ENCODE assay signal across 23 cellular contexts in the genomic region with DNA sequence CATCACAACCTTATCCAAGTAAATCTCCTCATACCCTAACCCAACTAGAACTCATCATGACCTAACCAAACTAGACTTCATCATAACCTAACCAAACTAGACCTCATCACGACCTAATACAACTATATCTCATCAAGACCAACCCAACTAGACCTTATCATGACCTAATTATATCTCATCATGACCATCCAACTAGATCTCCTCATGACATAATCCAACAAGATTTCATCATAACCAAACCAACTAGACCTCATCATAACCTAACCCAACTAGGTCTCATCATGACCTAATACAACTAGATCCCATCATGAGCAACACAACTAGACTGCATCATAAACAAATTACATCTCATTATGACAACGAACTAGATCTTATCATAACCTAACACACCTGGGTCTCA.
DNase-seq lines count a peak whose midpoint lies in the region; ATAC-seq, FAIRE-seq and TF ChIP-seq lines count a peak whose summit lies in the region.
"Had no signal": no experiment of that assay in that cellular context is flagged by ENCODE, and none has a peak within 500 bp of the region (broad histone marks: within the 10 kb centered on the region; RNA-seq: fewer than 3 reads in every experiment).

No MANE protein-coding gene starts in this region.

- H4K20me1 ChIP-seq in HepG2 (ENCODE audit: insufficient read depth, low read length): 0 out of 2 replicates have a peak, but pooled peaks cover 4% of the 10 kb centered on the region
- H4K20me1 ChIP-seq: BLaER1 treated with 17β-estradiol and CSF1 and Interleukin-3, amounts not matched to agents 10 nM and 100 nM had no signal

- H3K4me3 ChIP-seq in HepG2 (replicated peaks in 1 of 3; ENCODE audit: insufficient read depth in 1 of 3, low read depth in 2 of 3, low read length in 3 of 3) (no peak overlapping the region), right lobe of liver (no peak overlapping the region)
- H3K4me3 ChIP-seq: A549; BLaER1 treated with 17β-estradiol and CSF1 and Interleukin-3, amounts not matched to agents 10 nM and 100 nM; GM12878 had no signal

- ATAC-seq in HepG2: no peak
- ATAC-seq in right lobe of liver: no peak
- ATAC-seq in activated T-helper 17 cell treated with anti-CD3 and anti-CD28 coated beads, Interleukin-2, amount 50 U/mL, for 72 hours (replicated peaks): peak; percentile 7
- no peak for ATAC-seq in HG03139 (IDR thresholded peaks at IDR 0.05; ENCODE audit: unreplicated experiment)
- ATAC-seq: A549; CD8-positive, alpha-beta T cell; GM12878 had no signal

- H3K9ac ChIP-seq in HepG2 (ENCODE audit: insufficient read depth, low read depth, low read length): no peak overlapping the region
- H3K9ac ChIP-seq: BLaER1 treated with 17β-estradiol and CSF1 and Interleukin-3, amounts not matched to agents 10 nM and 100 nM had no signal

- FAIRE-seq in HepG2 (lab: Jason Lieb, UNC): no peak
- FAIRE-seq: A549, D721Med, GM12878, GM19239 had no signal

- BruUV-seq in HepG2 (replicated peaks; lab: Mats Ljungman, UMichigan): no TSS peak

- no peaks in the 10 kb centered on the region for H3K4me1 Mint-ChIP-seq in activated T-helper 17 cell treated with anti-CD3 and anti-CD28 coated beads, Interleukin-2, amount 50 U/mL, for 72 hours

- in situ Hi-C loops in HepG2 (cut with HindIII; ENCODE audit: extremely low pct_ligation_motif_present, low pct_unique_long_range_greater_than_20kb): no loop called here

- no peak overlapping the region for H3K27ac Mint-ChIP-seq in activated T-helper 17 cell treated with anti-CD3 and anti-CD28 coated beads, Interleukin-2, amount 50 U/mL, for 72 hours
- H3K27ac Mint-ChIP-seq: B cell; CD4-positive, alpha-beta T cell; CD8-positive, alpha-beta T cell had no signal

- no peak overlapping the region for H2AFZ ChIP-seq in HepG2 (ENCODE audit: low read length)

- peaks cover 19% of the 10 kb centered on the region for H3K4me1 ChIP-seq in HepG2 (ENCODE audit: insufficient read depth, low read length)
- peaks cover 0 to 10% (median 2%) of the 10 kb centered on the region in 4 donors for H3K4me1 ChIP-seq in right lobe of liver

- DNase-seq in HepG2 (ENCODE audit: low spot score): no peak
- DNase-seq in right lobe of liver: no peak
- DNase-seq in DMS153 treated with DMSO at 0.1 percent for 48 hours (lab: John Stamatoyannopoulos, UW; ENCODE audit: unreplicated experiment): no peak
- DNase-seq: AML-193; Caco-2; Calu3; CD4-positive, alpha-beta T cell; CD8-positive, alpha-beta T cell; DMS53; DMS79; DND-41; EL; GDM1 had no signal

- no peaks in the 10 kb centered on the region for H3K27me3 Mint-ChIP-seq in activated T-helper 17 cell treated with anti-CD3 and anti-CD28 coated beads, Interleukin-2, amount 50 U/mL, for 72 hours
- H3K27me3 Mint-ChIP-seq: B cell; CD4-positive, alpha-beta T cell had no signal

- H3K27me3 ChIP-seq in HepG2 (ENCODE audit: control insufficient read depth in 1 of 2, insufficient read depth in 2 of 2, low read length in 2 of 2) (no peaks in the 10 kb centered on the region), right lobe of liver (no peaks in the 10 kb centered on the region)
- H3K27me3 ChIP-seq: BLaER1 treated with 17β-estradiol and CSF1 and Interleukin-3, amounts not matched to agents 10 nM and 100 nM had no signal

- H3K9me3 Mint-ChIP-seq in activated T-helper 17 cell treated with anti-CD3 and anti-CD28 coated beads, Interleukin-2, amount 50 U/mL, for 72 hours: no peaks in the 10 kb centered on the region
- H3K9me3 Mint-ChIP-seq: CD4-positive, alpha-beta T cell; CD8-positive, alpha-beta T cell had no signal

- no peaks in the 10 kb centered on the region for H3K79me2 ChIP-seq in HepG2 (ENCODE audit: insufficient read depth, low read length)

- no peak for TF ChIP-seq EP300 in HepG2 (IDR thresholded peaks at IDR 0.05; ENCODE audit: low read depth in 2 of 2, low read length in 2 of 2)
- no peak for TF ChIP-seq EP300 in HepG2 (CRISPR knock-in tag; IDR thresholded peaks at IDR 0.05; ENCODE audit: borderline replicate concordance)

- no peak overlapping the region for H3K27ac ChIP-seq in HepG2 (ENCODE audit: extremely low read length, insufficient read depth, low read length)
- H3K27ac ChIP-seq in right lobe of liver: no peak overlapping the region
- H3K27ac ChIP-seq: 22Rv1; A549; BLaER1 treated with 17β-estradiol and CSF1 and Interleukin-3, amounts not matched to agents 10 nM and 100 nM; C4-2B had no signal

- H3K4me2 ChIP-seq in HepG2 (ENCODE audit: low read depth, low read length): no peak overlapping the region
- H3K4me2 ChIP-seq: A549; BLaER1 treated with 17β-estradiol and CSF1 and Interleukin-3, amounts not matched to agents 10 nM and 100 nM had no signal

- TF ChIP-seq RAD21 in HepG2 (CRISPR knock-in tag; IDR thresholded peaks at IDR 0.05): no peak

- no peak for TF ChIP-seq POLR2A in HepG2 (IDR thresholded peaks at IDR 0.05; ENCODE audit: insufficient read depth in 1 of 2, low read depth in 2 of 2, low read length in 2 of 2)
- TF ChIP-seq POLR2A in right lobe of liver (IDR thresholded peaks at IDR 0.05): no peak

- POLR2A ChIA-PET in HepG2 (lab: Yijun Ruan, JAX): no interaction called here

- intact Hi-C loops in HepG2 (cut with micrococcal nuclease; ENCODE audit: unreplicated experiment) (no loop called here), right lobe of liver (cut with DNase I) (no loop called here)

- TF ChIP-seq CTCF in HepG2 (CRISPR knock-in tag; IDR thresholded peaks at IDR 0.05) (no peak), right lobe of liver (IDR thresholded peaks at IDR 0.05) (no peak)

- 76% methylated on average over 2 of the region's 2 CpGs for WGBS in HepG2 (ENCODE audit: low lambda C conversion rate)
- WGBS in right lobe of liver (ENCODE audit: insufficient coverage, low coverage, low lambda C conversion rate, missing lambda C conversion rate): 90% methylated on average over 2 of the region's 2 CpGs

- peaks cover 15% of the 10 kb centered on the region for H3K36me3 Mint-ChIP-seq in activated T-helper 17 cell treated with anti-CD3 and anti-CD28 coated beads, Interleukin-2, amount 50 U/mL, for 72 hours (ENCODE audit: low read depth)

- CTCF ChIA-PET in HepG2 (lab: Yijun Ruan, JAX; ENCODE audit: low intra/inter-chr PET ratio, low total read pairs): no interaction called here

- H3K36me3 ChIP-seq in HepG2 (replicated peaks in 1 of 2; ENCODE audit: control insufficient read depth in 1 of 2, insufficient read depth in 2 of 2, low read length in 2 of 2) (no peaks in the 10 kb centered on the region; a peak in 1 of 5 replicates), right lobe of liver (no peaks in the 10 kb centered on the region)

- peaks cover 12% of the 10 kb centered on the region; the same call in 1 of the 2 replicates for H3K9me3 ChIP-seq in HepG2 (ENCODE audit: low read length)
- H3K9me3 ChIP-seq in right lobe of liver: no peaks in the 10 kb centered on the region
- H3K9me3 ChIP-seq: A549, Caco-2 had no signal

- no peak overlapping the region for H3K4me3 Mint-ChIP-seq in activated T-helper 17 cell treated with anti-CD3 and anti-CD28 coated beads, Interleukin-2, amount 50 U/mL, for 72 hours
- H3K4me3 Mint-ChIP-seq: B cell; CD4-positive, alpha-beta T cell; CD8-positive, alpha-beta T cell had no signal

TF ChIP-seq in HepG2, 621 proteins besides CTCF, POLR2A, EP300 and RAD21:
- TF ChIP-seq ATF7 (IDR thresholded peaks at IDR 0.05) (peak; percentile 85), ATF7 (CRISPR knock-in tag; IDR thresholded peaks at IDR 0.05) (no peak), ZFP41 (CRISPR knock-in tag; IDR thresholded peaks at IDR 0.05; ENCODE audit: borderline replicate concordance) (no peak)
